ENCODE assay signal across 8 cellular contexts in genomic region chr9:121499427-121500164, GRCh38. TPM values are rescaled to one million over a fixed set of nuclear protein-coding genes. Genes with fewer than 3 reads are reported as not detected.
DNase-seq lines count a peak whose midpoint lies in the region; ATAC-seq and TF ChIP-seq lines count a peak whose summit lies in the region.

GGTA1 (minus strand) TSS chr9:121499844; CDS start chr9:121467922, 31,922 bp downstream.

- peak within 1 kb of the TSS; percentile 33 for H3K4me3 ChIP-seq in IMR-90 (ENCODE audit: insufficient read depth, low read depth, low read length)
- peak within 1 kb of the TSS; percentile 73 to 78 for H3K4me3 ChIP-seq in muscle layer of duodenum (ENCODE audit: low read depth in 1 of 2, low read length in 2 of 2)
- peak within 1 kb of the TSS; percentile 59 to 61 for H3K4me3 ChIP-seq in vagina

- no peak within 1 kb of the TSS for H3K18ac ChIP-seq in IMR-90 (ENCODE audit: low read depth, low read length)

- H2AK5ac ChIP-seq in IMR-90 (ENCODE audit: low read depth, low read length) = no peak within 1 kb of the TSS

- dilution Hi-C loops in IMR-90 (cut with HindIII; ENCODE audit: low sequenced_read_pairs, unreplicated experiment) = no loop called here

- H3K56ac ChIP-seq in IMR-90 (ENCODE audit: extremely low read depth, insufficient read depth, low read length) = no peak within 1 kb of the TSS

- no peak within 1 kb of the TSS for H3K27ac Mint-ChIP-seq in activated B cell treated with CpG ODN at 0.5 μM for 24 hours

- peak within 1 kb of the TSS; percentile 79 for H3K4me3 Mint-ChIP-seq in activated B cell treated with CpG ODN at 0.5 μM for 24 hours

- H2BK15ac ChIP-seq in IMR-90 (ENCODE audit: low read depth, low read length) = no peak within 1 kb of the TSS

- no peak for TF ChIP-seq RAD21 in IMR-90 (IDR thresholded peaks at IDR 0.05; ENCODE audit: low read length)

- peak within 1 kb of the TSS; percentile 73 for H3K4me2 ChIP-seq in IMR-90 (ENCODE audit: low read depth, low read length)

- no peaks in the 10 kb centered on the region for H3K9me3 Mint-ChIP-seq in activated B cell treated with CpG ODN at 0.5 μM for 24 hours

- no TSS peak for BruUV-seq in IMR-90 (replicated peaks; lab: Mats Ljungman, UMichigan)

- no peak within 1 kb of the TSS for H2BK120ac ChIP-seq in IMR-90 (ENCODE audit: low read depth, low read length)

- H4K8ac ChIP-seq in IMR-90 (ENCODE audit: low read depth in 2 of 2, low read length in 2 of 2) = no peak within 1 kb of the TSS

- H3K27me3 Mint-ChIP-seq in activated B cell treated with CpG ODN at 0.5 μM for 24 hours = peaks cover 39% of the 10 kb centered on the region

- H4K20me1 ChIP-seq in IMR-90 (ENCODE audit: insufficient read depth, low read length) = 0 out of 2 replicates have a peak, but pooled peaks cover 4% of the 10 kb centered on the region

- no peak within 1 kb of the TSS for H3K4ac ChIP-seq in IMR-90 (ENCODE audit: low read depth, low read length)

- peaks cover 5% of the 10 kb centered on the region; the same call in 1 of the 2 replicates for H3K4me1 ChIP-seq in IMR-90 (ENCODE audit: control insufficient read depth, insufficient read depth, low read length)
- H3K4me1 ChIP-seq in muscle layer of duodenum (ENCODE audit: control insufficient read depth in 1 of 2, insufficient read depth in 2 of 2, low read length in 2 of 2) = peaks cover 0 to 15% of the 10 kb centered on the region in 2 donors
- peaks cover 34% of the 10 kb centered on the region for H3K4me1 ChIP-seq in vagina

- H3K9ac ChIP-seq in IMR-90 (ENCODE audit: low read depth, low read length) = no peak within 1 kb of the TSS; the same call in 1 of the 2 replicates

- peaks cover 2% of the 10 kb centered on the region; the same call in 1 of the 2 replicates for H3K9me3 ChIP-seq in IMR-90 (ENCODE audit: control insufficient read depth, insufficient read depth, low read length)
- peaks cover 0 to 5% of the 10 kb centered on the region in 2 donors for H3K9me3 ChIP-seq in muscle layer of duodenum (ENCODE audit: control insufficient read depth in 1 of 2, low read length in 2 of 2)
- no peaks in the 10 kb centered on the region for H3K9me3 ChIP-seq in vagina

- TF ChIP-seq CTCF in IMR-90 (conservative IDR thresholded peaks at IDR 0.05; ENCODE audit: low read depth, low read length) (no peak), activated B cell treated with CpG ODN at 0.5 μM for 24 hours (IDR thresholded peaks at IDR 0.05) (no peak), vagina (IDR thresholded peaks at IDR 0.05) (no peak)

- CTCF ChIA-PET in IMR-90 (lab: Yijun Ruan, JAX) = interaction anchor here (0.7 to 0.8 kb wide), 2 partner anchors 11 to 443 kb away, joined by 3 read pairs; no protein-coding TSS in a partner anchor
- CTCF ChIA-PET in activated B cell treated with CpG ODN at 0.5 μM for 24 hours (lab: Charles Lee) = no interaction called here

- H3K9me1 ChIP-seq in IMR-90 (ENCODE audit: insufficient read depth, low read length) = no peaks in the 10 kb centered on the region

- H3K27me3 ChIP-seq in IMR-90 (ENCODE audit: control insufficient read depth, insufficient read depth, low read length) = peaks cover 40% of the 10 kb centered on the region
- H3K27me3 ChIP-seq in muscle layer of duodenum (ENCODE audit: low read depth, low read length) = no peaks in the 10 kb centered on the region
- H3K27me3 ChIP-seq in vagina = no peaks in the 10 kb centered on the region

- in situ Hi-C loops in IMR-90 (cut with MboI; ENCODE audit: low sequenced_read_pairs) = no loop called here

- 1% methylated on average over 29 of the region's 72 CpGs; no CpG with 5 or more reads in 1 of the 2 experiments for WGBS in IMR-90 (ENCODE audit: extremely low coverage in 2 of 2, insufficient read length in 1 of 2), 2 experiments

- intact Hi-C loops in IMR-90 (cut with micrococcal nuclease) = no loop called here
- intact Hi-C loops in activated B cell treated with CpG ODN at 0.5 μM for 24 hours (cut with micrococcal nuclease) = loop anchor here (2.0 to 5.0 kb wide), 2 partner anchors 37 to 742 kb away; no protein-coding TSS in a partner anchor
- intact Hi-C loops in vagina (cut with DNase I) = loop anchor here (2.0 kb wide), 1 partner anchor 37 kb away; no protein-coding TSS in a partner anchor

- H2AK9ac ChIP-seq in IMR-90 (replicated peaks; ENCODE audit: low read depth, low read length, poor library complexity) = peak within 1 kb of the TSS; percentile 73

- H3K36me3 ChIP-seq in IMR-90 (ENCODE audit: control insufficient read depth, insufficient read depth, low read length) (no peaks in the 10 kb centered on the region), muscle layer of duodenum (ENCODE audit: control insufficient read depth in 1 of 2, insufficient read depth in 2 of 2, low read length in 2 of 2) (no peaks in the 10 kb centered on the region), vagina (no peaks in the 10 kb centered on the region)

- no peak within 1 kb of the TSS for H2BK5ac ChIP-seq in IMR-90 (ENCODE audit: low read depth, low read length, poor library complexity, severe bottlenecking)

- H3K14ac ChIP-seq in IMR-90 (replicated peaks; ENCODE audit: low read depth, low read length) = no peak within 1 kb of the TSS

- no peak within 1 kb of the TSS for H4K91ac ChIP-seq in IMR-90 (ENCODE audit: insufficient read depth, low read depth, low read length)

- no peak within 1 kb of the TSS for H3K27ac ChIP-seq in IMR-90 (ENCODE audit: insufficient read depth, low read length)
- no peak within 1 kb of the TSS for H3K27ac ChIP-seq in muscle layer of duodenum (ENCODE audit: low read length)
- peak within 1 kb of the TSS; percentile 90 for H3K27ac ChIP-seq in vagina

- DNase-seq in DMS114 treated with DMSO at 0.1 percent for 48 hours (lab: John Stamatoyannopoulos, UW; ENCODE audit: unreplicated experiment) = peak; percentile 16
- DNase-seq in IMR-90 = peak; percentile 50
- peak; percentile 31 for DNase-seq in activated B cell treated with CpG ODN at 0.5 μM for 24 hours
- peak; percentile 39 for DNase-seq in fibroblast of peridontal ligament (ENCODE audit: extremely low read depth)
- DNase-seq in vagina (ENCODE audit: extremely low spot score in 2 of 2) = no peak

- peak within 1 kb of the TSS; percentile 65; the same call in 1 of the 2 replicates for H3K23ac ChIP-seq in IMR-90 (ENCODE audit: low read depth, low read length)

- no peaks in the 10 kb centered on the region for H3K79me1 ChIP-seq in IMR-90 (ENCODE audit: low read depth in 1 of 2, low read length in 2 of 2)

- peak within 1 kb of the TSS; percentile 93 for H2AFZ ChIP-seq in IMR-90 (replicated peaks; ENCODE audit: low read length, poor library complexity)

- H2BK20ac ChIP-seq in IMR-90 (ENCODE audit: low read depth, low read length) = no peak within 1 kb of the TSS

- ATAC-seq in IMR-90 (ENCODE audit: low read depth) (peak; percentile 89), activated B cell treated with CpG ODN at 0.5 μM for 24 hours (ENCODE audit: low read depth) (peak; percentile 19), HG03342 (IDR thresholded peaks at IDR 0.05; ENCODE audit: unreplicated experiment) (no peak), HG03159 (IDR thresholded peaks at IDR 0.05; ENCODE audit: unreplicated experiment) (no peak)

- peaks cover 31% of the 10 kb centered on the region for H3K4me1 Mint-ChIP-seq in activated B cell treated with CpG ODN at 0.5 μM for 24 hours

- TF ChIP-seq POLR2A in IMR-90 (IDR thresholded peaks at IDR 0.05; ENCODE audit: low read depth, low read length) = no peak
- no peak for TF ChIP-seq POLR2A in vagina (IDR thresholded peaks at IDR 0.05)

- H3K36me3 Mint-ChIP-seq in activated B cell treated with CpG ODN at 0.5 μM for 24 hours (ENCODE audit: low read depth) = no peaks in the 10 kb centered on the region

- no peak within 1 kb of the TSS for H4K5ac ChIP-seq in IMR-90 (ENCODE audit: low read depth, low read length)

- POLR2A ChIA-PET in IMR-90 (lab: Charles Lee; ENCODE audit: unreplicated experiment) (interaction anchor here (0.5 to 0.6 kb wide), 2 partner anchors 17 to 101 kb away, joined by 3 to 4 read pairs; no protein-coding TSS in a partner anchor), activated B cell treated with CpG ODN at 0.5 μM for 24 hours (lab: Charles Lee) (interaction anchor here (0.5 kb wide), 1 partner anchor 443 kb away, joined by 5 read pairs; no protein-coding TSS in a partner anchor)

TF ChIP-seq in IMR-90, 13 proteins besides CTCF, POLR2A, EP300 and RAD21:
- TF ChIP-seq CEBPB (IDR thresholded peaks at IDR 0.05; ENCODE audit: low read depth, low read length) (no peak), FOS (IDR thresholded peaks at IDR 0.05; ENCODE audit: low read depth, low read length) (no peak), RCOR1 (IDR thresholded peaks at IDR 0.05; ENCODE audit: insufficient replicate concordance, low read length) (no peak), USF2 (IDR thresholded peaks at IDR 0.05; ENCODE audit: low read depth, low read length) (no peak), SMC3 (IDR thresholded peaks at IDR 0.05; ENCODE audit: low read depth, low read length) (no peak), MAFK (IDR thresholded peaks at IDR 0.05; ENCODE audit: low read depth, low read length) (no peak), ELK1 (IDR thresholded peaks at IDR 0.05; ENCODE audit: borderline replicate concordance, low read depth, low read length) (no peak), MXI1 (IDR thresholded peaks at IDR 0.05; ENCODE audit: borderline replicate concordance, low read depth, low read length) (no peak), NFE2L2 (IDR thresholded peaks at IDR 0.05; ENCODE audit: low read depth, low read length) (no peak), MAZ (IDR thresholded peaks at IDR 0.05; ENCODE audit: borderline replicate concordance, low read depth, low read length) (no peak)

RNA-seq across cellular contexts. Expression of gene GGTA1, which starts in this region (rescaled TPM):
- total RNA-seq in IMR-90 (2012; rRNA removed) (not detected in 2 replicates), activated B cell treated with CpG ODN at 0.5 μM for 24 hours (not detected in 2 replicates), vagina (18.4 TPM)
- not detected in 2 replicates for polyA plus RNA-seq in IMR-90 (2012; rRNA removed)
- not detected in 2 replicates for polyA plus RNA-seq in IMR-90 (2012; cell fraction: cytosol; rRNA removed)
- not detected in 2 replicates for polyA plus RNA-seq in IMR-90 (2012; cell fraction: nucleus; rRNA removed; ENCODE audit: low replicate concordance)

Comparison
In these comparisons a context has a peak if more than half of its experiments do, and no peak if none do; other contexts are left out.
1. RNA of gene GGTA1 (total RNA-seq): 18.4 TPM in vagina (single experiment); not detected in IMR-90 and not detected in activated B cell treated with CpG ODN at 0.5 μM for 24 hours; every median in the first group is over 10 times any median in the second.
2. Peak in DNase-seq, ATAC-seq, H3K4me3 ChIP-seq and H3K4me2 ChIP-seq in IMR-90; RNA of the gene not detected or under 1 TPM.
3. Peak in DNase-seq and ATAC-seq in activated B cell treated with CpG ODN at 0.5 μM for 24 hours; RNA of the gene not detected or under 1 TPM.
4. DNase-seq: peak in DMS114 treated with DMSO at 0.1 percent for 48 hours (single experiment) and fibroblast of peridontal ligament (single experiment); none in vagina (0 of 2).
5. Peak in every context shown above with its lines, with median percentiles within 50 percentile points of each other: H3K4me3 ChIP-seq.